19 cellular contexts compared by ENCODE assay signal in the genomic region with DNA sequence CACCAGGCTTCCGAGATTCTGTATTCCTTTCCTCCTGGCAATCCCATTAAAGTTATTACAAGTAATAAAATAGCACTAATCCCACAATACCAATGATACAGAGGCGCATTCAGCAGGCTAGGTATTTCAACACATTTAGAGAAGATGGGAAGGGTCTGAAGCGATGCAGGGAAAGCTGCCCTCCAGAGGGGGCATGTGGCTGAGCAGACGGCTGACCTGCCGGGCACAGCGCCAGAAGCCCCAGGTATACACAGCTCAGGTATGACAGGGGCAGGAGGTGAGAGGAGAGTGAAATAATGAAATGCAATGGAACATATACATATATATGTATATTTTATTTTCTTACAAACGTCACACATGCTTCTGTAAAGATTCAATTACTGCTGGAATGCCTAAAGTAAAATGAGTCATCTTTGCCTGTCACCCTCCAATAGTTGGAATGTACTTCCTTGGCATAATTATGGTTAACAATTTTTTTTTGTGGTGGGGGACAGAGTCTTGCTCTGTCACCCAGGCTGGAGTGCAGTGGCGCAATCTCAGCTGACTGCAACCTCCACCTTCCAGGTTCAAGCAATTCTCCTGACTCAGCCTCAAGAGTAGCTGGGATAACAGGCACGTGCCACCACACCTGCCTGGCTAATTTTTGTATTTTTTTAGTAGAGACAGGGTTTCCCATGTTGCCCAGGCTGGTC. TPM values are rescaled to one million over a fixed set of nuclear protein-coding genes. Genes with fewer than 3 reads are reported as not detected.
DNase-seq lines count a peak whose midpoint lies in the region; ATAC-seq and TF ChIP-seq lines count a peak whose summit lies in the region.
"Had no signal": no experiment of that assay in that cellular context is flagged by ENCODE, and none has a peak within 500 bp of the region (broad histone marks: within the 10 kb centered on the region; RNA-seq: fewer than 3 reads in every experiment).

No MANE protein-coding gene starts in this region.

- no peaks in the 10 kb centered on the region for H3K27me3 Mint-ChIP-seq in activated CD4-positive, alpha-beta memory T cell treated with anti-CD3 and anti-CD28 coated beads for 36 hours

- POLR2A ChIA-PET in activated CD4-positive, alpha-beta memory T cell treated with anti-CD3 and anti-CD28 coated beads for 36 hours (lab: Charles Lee): no interaction called here

- H3K9ac ChIP-seq in adipocyte (ENCODE audit: low read length): no peak overlapping the region
- H3K9ac ChIP-seq: BLaER1 treated with 17β-estradiol and CSF1 and Interleukin-3, amounts not matched to agents 10 nM and 100 nM; neural progenitor cell had no signal

- H3K4me1 Mint-ChIP-seq in activated CD4-positive, alpha-beta memory T cell treated with anti-CD3 and anti-CD28 coated beads for 36 hours (ENCODE audit: low read depth): peaks cover 3% of the 10 kb centered on the region
- H3K4me1 Mint-ChIP-seq: IgD-negative memory B cell, neural progenitor cell had no signal

- no peak for ATAC-seq in GM18498 (IDR thresholded peaks at IDR 0.05; ENCODE audit: unreplicated experiment)
- ATAC-seq: heart right ventricle had no signal

- H3K4me2 ChIP-seq in osteoblast (ENCODE audit: insufficient read depth, low read length): no peak overlapping the region
- H3K4me2 ChIP-seq: neural progenitor cell had no signal

- DNase-seq in AG10803 (ENCODE audit: low read depth): peak; percentile 72
- peak; percentile 58 for DNase-seq in HK-2 (ENCODE audit: unreplicated experiment)
- DNase-seq in adipocyte (ENCODE audit: low read depth): peak; percentile 48
- peak; percentile 42 for DNase-seq in foreskin melanocyte
- DNase-seq in NCI-H187 treated with DMSO at 0.1 percent for 48 hours (lab: John Stamatoyannopoulos, UW): no peak
- DNase-seq in osteoblast (ENCODE audit: insufficient read length, low spot score, missing footprints): no peak
- no peak for DNase-seq in activated CD4-positive, alpha-beta memory T cell treated with anti-CD3 and anti-CD28 coated beads for 36 hours
- DNase-seq: activated T-cell treated with anti-CD3 and anti-CD28 coated beads for 4 hours; amniotic stem cell; GDM1; heart right ventricle; lower lobe of right lung; NCI-H1694; NK-92 treated with Interleukin-12 subunit alpha and Interleukin-12 subunit beta, amount 100 ng/mL, for 24 hours; stomach had no signal

- no peak overlapping the region for H3K4me3 Mint-ChIP-seq in activated CD4-positive, alpha-beta memory T cell treated with anti-CD3 and anti-CD28 coated beads for 36 hours
- H3K4me3 Mint-ChIP-seq: IgD-negative memory B cell, neural progenitor cell had no signal

- no peaks in the 10 kb centered on the region for H3K36me3 Mint-ChIP-seq in activated CD4-positive, alpha-beta memory T cell treated with anti-CD3 and anti-CD28 coated beads for 36 hours
- H3K36me3 Mint-ChIP-seq: IgD-negative memory B cell, neural progenitor cell had no signal

- CTCF ChIA-PET in activated CD4-positive, alpha-beta memory T cell treated with anti-CD3 and anti-CD28 coated beads for 36 hours (lab: Charles Lee): no interaction called here

- H3K27me3 ChIP-seq in adipocyte (replicated peaks; ENCODE audit: control insufficient read depth, insufficient read depth, low read length) (no peaks in the 10 kb centered on the region), osteoblast (ENCODE audit: insufficient read depth, low read length) (no peaks in the 10 kb centered on the region)
- H3K27me3 ChIP-seq: BLaER1 treated with 17β-estradiol and CSF1 and Interleukin-3, amounts not matched to agents 10 nM and 100 nM; heart right ventricle; neural progenitor cell; stomach had no signal

- H3K4me1 ChIP-seq in adipocyte (ENCODE audit: control insufficient read depth, insufficient read depth, low read length): peaks cover 4% of the 10 kb centered on the region
- H3K4me1 ChIP-seq in osteoblast (ENCODE audit: insufficient read depth, low read length): no peaks in the 10 kb centered on the region
- H3K4me1 ChIP-seq: heart right ventricle, lower lobe of right lung, neural progenitor cell, stomach had no signal

- H3K27ac ChIP-seq in osteoblast (ENCODE audit: low read depth, low read length): no peak overlapping the region
- H3K27ac ChIP-seq: BLaER1 treated with 17β-estradiol and CSF1 and Interleukin-3, amounts not matched to agents 10 nM and 100 nM; heart right ventricle; lower lobe of right lung; neural progenitor cell; stomach had no signal

- no peaks in the 10 kb centered on the region for H4K20me1 ChIP-seq in osteoblast (ENCODE audit: insufficient read depth, low read length)
- H4K20me1 ChIP-seq: BLaER1 treated with 17β-estradiol and CSF1 and Interleukin-3, amounts not matched to agents 10 nM and 100 nM had no signal

- H2AFZ ChIP-seq in osteoblast (ENCODE audit: low read length): no peak overlapping the region
- H2AFZ ChIP-seq: neural progenitor cell had no signal

- intact Hi-C loops in activated CD4-positive, alpha-beta memory T cell treated with anti-CD3 and anti-CD28 coated beads for 36 hours (cut with micrococcal nuclease): no loop called here

- TF ChIP-seq CTCF in AG10803 (conservative IDR thresholded peaks at IDR 0.05; ENCODE audit: low read length) (no peak), osteoblast (IDR thresholded peaks at IDR 0.05; ENCODE audit: extremely low read depth, low read depth, low read length) (no peak)

- no peaks in the 10 kb centered on the region for H3K79me2 ChIP-seq in osteoblast (ENCODE audit: insufficient read depth, low read length)

- H3K9me3 Mint-ChIP-seq in activated CD4-positive, alpha-beta memory T cell treated with anti-CD3 and anti-CD28 coated beads for 36 hours: no peaks in the 10 kb centered on the region
- H3K9me3 Mint-ChIP-seq: IgD-negative memory B cell had no signal

- no peaks in the 10 kb centered on the region for H3K36me3 ChIP-seq in adipocyte (ENCODE audit: control insufficient read depth, insufficient read depth, low read length, severe bottlenecking)
- H3K36me3 ChIP-seq in osteoblast (ENCODE audit: insufficient read depth, low read length): no peaks in the 10 kb centered on the region
- H3K36me3 ChIP-seq: BLaER1 treated with 17β-estradiol and CSF1 and Interleukin-3, amounts not matched to agents 10 nM and 100 nM; heart right ventricle; lower lobe of right lung; neural progenitor cell; stomach had no signal

- no peaks in the 10 kb centered on the region for H3K9me3 ChIP-seq in adipocyte (ENCODE audit: control insufficient read depth, low read length)
- no peaks in the 10 kb centered on the region for H3K9me3 ChIP-seq in osteoblast (ENCODE audit: low read depth, low read length)
- H3K9me3 ChIP-seq: BLaER1 treated with 17β-estradiol and CSF1 and Interleukin-3, amounts not matched to agents 10 nM and 100 nM; heart right ventricle; lower lobe of right lung; stomach had no signal

- H3K4me3 ChIP-seq in AG10803 (ENCODE audit: low read length) (no peak overlapping the region), adipocyte (ENCODE audit: low read length) (no peak overlapping the region), osteoblast (ENCODE audit: insufficient read depth, low read length) (no peak overlapping the region)
- H3K4me3 ChIP-seq: BLaER1 treated with 17β-estradiol and CSF1 and Interleukin-3, amounts not matched to agents 10 nM and 100 nM; heart right ventricle; lower lobe of right lung; neural progenitor cell; stomach had no signal

- no peak overlapping the region for H3K27ac Mint-ChIP-seq in activated CD4-positive, alpha-beta memory T cell treated with anti-CD3 and anti-CD28 coated beads for 36 hours
- H3K27ac Mint-ChIP-seq: IgD-negative memory B cell had no signal

RNA-seq across cellular contexts. Expression of gene CDKN2AIP, which starts 21.3 kb away (rescaled TPM):
- 15.2 and 15.9 TPM in 2 replicates for total RNA-seq in osteoblast
- total RNA-seq in activated CD4-positive, alpha-beta memory T cell treated with anti-CD3 and anti-CD28 coated beads for 36 hours: 10 to 100 TPM; 23.0 to 23.7 TPM

Comparison
In these comparisons a context has a peak if more than half of its experiments do, and no peak if none do; other contexts are left out.
1. DNase-seq: peak in AG10803 (single experiment), HK-2 (single experiment), adipocyte (single experiment) and foreskin melanocyte (single experiment); none in NCI-H187 treated with DMSO at 0.1 percent for 48 hours (single experiment), osteoblast (single experiment) and activated CD4-positive, alpha-beta memory T cell treated with anti-CD3 and anti-CD28 coated beads for 36 hours (single experiment).